In genomic region chr17:81345211-81346089, GRCh38 we compare ENCODE assay signal across 1 cellular context.
TF ChIP-seq lines count a peak whose summit lies in the region.

No MANE protein-coding gene starts in this region.

TF ChIP-seq in K562, 482 proteins besides CTCF, POLR2A, EP300 and RAD21 (continued from another document and continues in another):
- no peak for TF ChIP-seq ZBTB49 (CRISPR knock-in tag; IDR thresholded peaks at IDR 0.05; ENCODE audit: borderline replicate concordance)
- no peak for TF ChIP-seq BACH1 (tag; IDR thresholded peaks at IDR 0.05)
- no peak for TF ChIP-seq CBX5 (IDR thresholded peaks at IDR 0.05; ENCODE audit: borderline replicate concordance, low read depth)
- TF ChIP-seq ID3 (CRISPR knock-in tag; IDR thresholded peaks at IDR 0.05) = no peak
- 0 out of 2 replicates have a peak, but pooled peaks have one; percentile 26 for TF ChIP-seq ID3 (tag; IDR thresholded peaks at IDR 0.05)
- peak; percentile 88 for TF ChIP-seq GATAD2B (IDR thresholded peaks at IDR 0.05; ENCODE audit: borderline replicate concordance)
- peak; percentile 52 for TF ChIP-seq E2F3 (CRISPR knock-in tag; IDR thresholded peaks at IDR 0.05)
- no peak for TF ChIP-seq NCOA2 (IDR thresholded peaks at IDR 0.05; ENCODE audit: partially characterized antibody in 2 of 2)
- TF ChIP-seq KDM1A (IDR thresholded peaks at IDR 0.05) = no peak
- TF ChIP-seq ZKSCAN8 (CRISPR knock-in tag; IDR thresholded peaks at IDR 0.05) = no peak
- no peak for TF ChIP-seq ZNF830 (CRISPR knock-in tag; IDR thresholded peaks at IDR 0.05)
- TF ChIP-seq FOXJ2 (tag; IDR thresholded peaks at IDR 0.05) = 0 out of 2 replicates have a peak, but pooled peaks have one; percentile 38
- no peak for TF ChIP-seq SMC3 (conservative IDR thresholded peaks at IDR 0.05; ENCODE audit: insufficient read depth, low read depth, low read length)
- no peak for TF ChIP-seq KAT2B (IDR thresholded peaks at IDR 0.05; ENCODE audit: low read depth, low read length)
- 0 out of 2 replicates have a peak, but pooled peaks have one; percentile 14 for TF ChIP-seq ZNF197 (CRISPR knock-in tag; IDR thresholded peaks at IDR 0.05; ENCODE audit: low read depth)
- TF ChIP-seq ZNF449 (CRISPR knock-in tag; IDR thresholded peaks at IDR 0.05) = no peak
- TF ChIP-seq NELFE (IDR thresholded peaks at IDR 0.05; ENCODE audit: insufficient read depth, insufficient read length) = no peak
- TF ChIP-seq ILF3 (IDR thresholded peaks at IDR 0.05; ENCODE audit: borderline replicate concordance) = no peak
- TF ChIP-seq STAT5A (IDR thresholded peaks at IDR 0.05; ENCODE audit: borderline replicate concordance, low read length) = no peak
- no peak for TF ChIP-seq ZNF384 (IDR thresholded peaks at IDR 0.05; ENCODE audit: low read depth, low read length)
- no peak for TF ChIP-seq NR2C2 (CRISPR knock-in tag; IDR thresholded peaks at IDR 0.05)
- TF ChIP-seq NR2C2 (tag; IDR thresholded peaks at IDR 0.05) = 0 out of 2 replicates have a peak, but pooled peaks have one; percentile 16
- TF ChIP-seq CTCFL (IDR thresholded peaks at IDR 0.05; ENCODE audit: borderline replicate concordance, insufficient read depth, low read depth, low read length, poor library complexity, severe bottlenecking) = peak; percentile 46
- TF ChIP-seq ZNF766 (CRISPR knock-in tag; conservative IDR thresholded peaks at IDR 0.05) = no peak
- TF ChIP-seq ZNF165 (CRISPR knock-in tag; IDR thresholded peaks at IDR 0.05; ENCODE audit: borderline replicate concordance) = no peak
- TF ChIP-seq SIN3B (IDR thresholded peaks at IDR 0.05; ENCODE audit: low read depth) = peak; percentile 65
- TF ChIP-seq TEAD2 (tag; IDR thresholded peaks at IDR 0.05) = no peak
- TF ChIP-seq ASH1L (IDR thresholded peaks at IDR 0.05; ENCODE audit: borderline replicate concordance, low read depth, partially characterized antibody) = no peak
- no peak for TF ChIP-seq ZKSCAN1 (IDR thresholded peaks at IDR 0.05; ENCODE audit: low read depth, low read length)
- TF ChIP-seq MCM3 (IDR thresholded peaks at IDR 0.05) = no peak
- no peak for TF ChIP-seq RUNX1 (IDR thresholded peaks at IDR 0.05; ENCODE audit: low read depth)
- TF ChIP-seq FOXO4 (CRISPR knock-in tag; IDR thresholded peaks at IDR 0.05) = no peak
- TF ChIP-seq CEBPB (tag; IDR thresholded peaks at IDR 0.05) = no peak
- no peak for TF ChIP-seq NCOA1 (IDR thresholded peaks at IDR 0.05; ENCODE audit: low read depth)
- no peak for TF ChIP-seq EWSR1 (IDR thresholded peaks at IDR 0.05; ENCODE audit: borderline replicate concordance, low read depth, partially characterized antibody)
- TF ChIP-seq LEF1 (IDR thresholded peaks at IDR 0.05) = no peak
- no peak for TF ChIP-seq ZNF444 (CRISPR knock-in tag; IDR thresholded peaks at IDR 0.05)
- no peak for TF ChIP-seq FOXJ3 (CRISPR knock-in tag; IDR thresholded peaks at IDR 0.05)
- TF ChIP-seq ZNF780A (CRISPR knock-in tag; IDR thresholded peaks at IDR 0.05) = no peak
- no peak for TF ChIP-seq ILK (tag; IDR thresholded peaks at IDR 0.05; ENCODE audit: borderline replicate concordance, low read depth)
- no peak for TF ChIP-seq NCOA4 (IDR thresholded peaks at IDR 0.05; ENCODE audit: partially characterized antibody)
- TF ChIP-seq HMG20A (CRISPR knock-in tag; conservative IDR thresholded peaks at IDR 0.05) = no peak
- no peak for TF ChIP-seq HDAC3 (IDR thresholded peaks at IDR 0.05; ENCODE audit: borderline replicate concordance, partially characterized antibody)
- no peak; the same call in 1 of the 2 replicates for TF ChIP-seq DPF2 (IDR thresholded peaks at IDR 0.05)
- TF ChIP-seq GTF2E2 (tag; IDR thresholded peaks at IDR 0.05) = no peak
- TF ChIP-seq SMAD3 (CRISPR knock-in tag; conservative IDR thresholded peaks at IDR 0.05) = no peak
- no peak for TF ChIP-seq STAG1 (CRISPR knock-in tag; IDR thresholded peaks at IDR 0.05; ENCODE audit: borderline replicate concordance)
- no peak for TF ChIP-seq ZBTB8A (IDR thresholded peaks at IDR 0.05; ENCODE audit: partially characterized antibody)
- TF ChIP-seq ZBTB5 (IDR thresholded peaks at IDR 0.05) = no peak
- no peak for TF ChIP-seq PCBP2 (IDR thresholded peaks at IDR 0.05; ENCODE audit: low read depth, low read length, poor library complexity, severe bottlenecking)
- TF ChIP-seq CBX1 (IDR thresholded peaks at IDR 0.05; ENCODE audit: low read depth) = peak; percentile 91; the same call in 1 of the 2 replicates
- TF ChIP-seq RBM39 (optimal IDR thresholded peaks at IDR 0.05; ENCODE audit: low read depth, low read length) = no peak
- no peak for TF ChIP-seq STAT6 (CRISPR knock-in tag; IDR thresholded peaks at IDR 0.05)
- TF ChIP-seq PBX2 (CRISPR knock-in tag; IDR thresholded peaks at IDR 0.05; ENCODE audit: low read depth) = no peak
- no peak for TF ChIP-seq PBX2 (tag; conservative IDR thresholded peaks at IDR 0.05; ENCODE audit: low read depth)
- no peak for TF ChIP-seq THRB (CRISPR knock-in tag; conservative IDR thresholded peaks at IDR 0.05)
- no peak for TF ChIP-seq JUND (IDR thresholded peaks at IDR 0.05; ENCODE audit: borderline replicate concordance, low read depth, low read length)
- TF ChIP-seq JUND (tag; IDR thresholded peaks at IDR 0.05; ENCODE audit: borderline replicate concordance, low read depth, low read length) = no peak
- TF ChIP-seq RBM15 (IDR thresholded peaks at IDR 0.05; ENCODE audit: insufficient read depth, low read length) = no peak
- TF ChIP-seq ESRRA (IDR thresholded peaks at IDR 0.05; ENCODE audit: borderline replicate concordance, low read depth) = peak; percentile 20; the same call in 1 of the 2 replicates
